Comparison of ENCODE assay signal across 19 cellular contexts in the genomic region with DNA sequence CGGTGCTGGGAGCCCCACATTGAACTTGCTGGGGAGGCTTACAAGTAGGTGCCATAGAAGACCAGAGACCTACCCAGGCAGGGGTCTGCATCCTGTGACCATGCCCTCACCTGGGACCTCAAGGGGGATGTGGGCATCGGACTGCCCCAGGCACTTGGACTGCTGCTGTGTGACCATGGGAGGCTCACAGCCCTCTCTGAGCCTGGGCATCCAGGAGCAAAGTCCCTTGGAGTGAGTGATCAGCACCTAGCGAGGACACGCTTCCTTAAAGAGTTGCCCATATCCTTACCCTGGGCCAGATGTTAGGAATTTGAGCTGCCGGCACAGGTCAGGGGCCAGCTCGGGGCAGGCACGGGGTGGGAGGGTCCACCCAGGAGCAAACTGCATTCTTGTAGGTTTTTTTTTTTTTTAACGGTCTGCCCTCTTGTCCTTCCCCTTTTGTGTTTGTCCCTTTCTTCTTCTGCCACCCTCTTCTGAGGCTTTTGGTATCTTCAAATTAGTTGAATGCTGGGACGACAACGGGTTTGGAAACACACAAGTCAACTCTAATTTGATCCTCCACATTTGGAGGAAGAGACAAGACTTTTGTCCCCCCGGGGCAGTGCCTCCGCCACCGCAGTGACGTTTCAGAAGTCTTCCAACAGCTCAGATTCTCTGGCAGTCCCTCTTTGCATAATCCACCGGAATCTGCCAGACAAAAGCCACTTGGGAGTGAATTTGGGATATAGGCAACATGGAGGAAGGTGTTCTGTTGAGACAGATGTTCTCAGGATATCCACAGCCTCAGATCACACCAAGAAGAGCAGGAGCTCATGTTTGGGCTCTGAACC. TPM values are rescaled to one million over a fixed set of nuclear protein-coding genes. Genes with fewer than 3 reads are reported as not detected.
DNase-seq lines count a peak whose midpoint lies in the region; ATAC-seq, FAIRE-seq and TF ChIP-seq lines count a peak whose summit lies in the region.
"Had no signal": no experiment of that assay in that cellular context is flagged by ENCODE, and none has a peak within 500 bp of the region (broad histone marks: within the 10 kb centered on the region; RNA-seq: fewer than 3 reads in every experiment).

No MANE protein-coding gene starts in this region.

- H3K9me3 ChIP-seq in SJCRH30 (replicated peaks) (no peaks in the 10 kb centered on the region), kidney (ENCODE audit: control insufficient read depth in 1 of 2, low read length in 2 of 2) (no peaks in the 10 kb centered on the region), aorta (ENCODE audit: control insufficient read depth, low read length) (no peaks in the 10 kb centered on the region), Karpas-422 (ENCODE audit: low read length) (no peaks in the 10 kb centered on the region)
- H3K9me3 ChIP-seq: Peyer's patch had no signal

- FAIRE-seq in kidney (lab: Jason Lieb, UNC): no peak
- FAIRE-seq: A204.1 had no signal

- ATAC-seq in left ventricle myocardium superior: no peak
- ATAC-seq in Right ventricle myocardium superior (ENCODE audit: poor library complexity): no peak
- no peak for ATAC-seq in aorta (ENCODE audit: low FRiP score)
- ATAC-seq: left colon; naive thymus-derived CD4-positive, alpha-beta T cell had no signal

- no peaks in the 10 kb centered on the region for H3K79me2 ChIP-seq in Karpas-422 (ENCODE audit: low read length)

- no peak for TF ChIP-seq CTCF in kidney (IDR thresholded peaks at IDR 0.05; ENCODE audit: borderline replicate concordance, extremely low read depth, insufficient read depth)

- H3K36me3 ChIP-seq in SJCRH30 (no peaks in the 10 kb centered on the region), kidney (ENCODE audit: control insufficient read depth in 1 of 2, insufficient read depth in 2 of 2, low read length in 2 of 2) (no peaks in the 10 kb centered on the region), aorta (ENCODE audit: control insufficient read depth in 1 of 2, insufficient read depth in 2 of 2, low read length in 1 of 2) (no peaks in the 10 kb centered on the region), Karpas-422 (ENCODE audit: insufficient read depth, low read length) (no peaks in the 10 kb centered on the region)
- H3K36me3 ChIP-seq: Peyer's patch had no signal

- H3K4me3 ChIP-seq in SJCRH30 (no peak overlapping the region), kidney (ENCODE audit: low read length in 2 of 2) (no peak overlapping the region), aorta (ENCODE audit: low read length in 2 of 2) (no peak overlapping the region), Karpas-422 (ENCODE audit: low read length) (no peak overlapping the region)
- H3K4me3 ChIP-seq: Peyer's patch had no signal

- intact Hi-C loops in left ventricle myocardium superior (cut with micrococcal nuclease) (no loop called here), Right ventricle myocardium superior (cut with DNase I) (no loop called here), kidney (cut with DNase I) (no loop called here), aorta (cut with DNase I) (no loop called here)

- no peak overlapping the region for H3K9ac ChIP-seq in kidney (ENCODE audit: low read length in 2 of 2)
- H3K9ac ChIP-seq in Karpas-422 (ENCODE audit: low read length): no peak overlapping the region

- DNase-seq in left ventricle myocardium superior: peak; percentile 8
- DNase-seq in Right ventricle myocardium superior: no peak
- DNase-seq in SJCRH30: peak; percentile 44 to 65
- DNase-seq in kidney: peak; percentile 43
- peak; percentile 21 to 49 for DNase-seq in aorta
- DNase-seq in NCI-H1436 (lab: John Stamatoyannopoulos, UW): no peak
- DNase-seq in Karpas-422: no peak
- no peak for DNase-seq in AG08396 (ENCODE audit: low spot score)
- DNase-seq: activated CD4-positive, CD25-positive, alpha-beta regulatory T cell treated with anti-CD3 and anti-CD28 coated beads, Interleukin-2, amount 50 U/mL, for 72 hours; activated naive CD4-positive, alpha-beta T cell treated with anti-CD3 and anti-CD28 coated beads for 36 hours; cortex of kidney; hippocampal formation; left colon; naive thymus-derived CD4-positive, alpha-beta T cell; stimulated activated CD4-positive, alpha-beta T cell treated with anti-CD3 and anti-CD28 coated beads, Interleukin-15, amount 100 ng/mL, for 24 hours; T-helper 1 cell had no signal

- peak overlapping the region; percentile 52 for H3K27ac ChIP-seq in SJCRH30
- H3K27ac ChIP-seq in kidney (ENCODE audit: low read depth in 2 of 2, low read length in 2 of 2): no peak overlapping the region
- H3K27ac ChIP-seq in aorta (ENCODE audit: low read depth in 1 of 2, low read length in 2 of 2): no peak overlapping the region
- H3K27ac ChIP-seq in Karpas-422 (ENCODE audit: low read length): no peak overlapping the region
- H3K27ac ChIP-seq: Peyer's patch had no signal

- no peaks in the 10 kb centered on the region for H3K9me2 ChIP-seq in Karpas-422 (replicated peaks; ENCODE audit: insufficient read depth, low read length)

- no peak overlapping the region for H2AFZ ChIP-seq in Karpas-422 (ENCODE audit: low read length)

- H3K27me3 ChIP-seq in SJCRH30 (no peaks in the 10 kb centered on the region), aorta (ENCODE audit: control insufficient read depth in 1 of 2, insufficient read depth in 2 of 2, low read length in 1 of 2) (no peaks in the 10 kb centered on the region), Karpas-422 (ENCODE audit: low read length) (no peaks in the 10 kb centered on the region)
- H3K27me3 ChIP-seq: Peyer's patch had no signal

- WGBS in aorta, 2 donors: 74 to 80% methylated on average over 15 of the region's 15 CpGs

- H3K4me1 ChIP-seq in SJCRH30 (peaks cover 78% of the 10 kb centered on the region), kidney (ENCODE audit: control insufficient read depth in 1 of 2, insufficient read depth in 1 of 2, low read depth in 1 of 2, low read length in 2 of 2) (peaks cover 10 to 12% of the 10 kb centered on the region in 2 donors), aorta (ENCODE audit: control insufficient read depth in 1 of 2, insufficient read depth in 2 of 2, low read length in 2 of 2) (no peaks in the 10 kb centered on the region), Karpas-422 (ENCODE audit: low read length) (no peaks in the 10 kb centered on the region)
- H3K4me1 ChIP-seq: Peyer's patch had no signal

- H3K4me2 ChIP-seq in Karpas-422 (ENCODE audit: low read depth, low read length, poor library complexity, severe bottlenecking): no peak overlapping the region

- no peaks in the 10 kb centered on the region for H4K20me1 ChIP-seq in Karpas-422 (ENCODE audit: insufficient read depth, low read depth, low read length)

RNA-seq across cellular contexts. Expression of a gene that starts 46.1 kb away (rescaled TPM):
- total RNA-seq in left ventricle myocardium superior (not detected), Right ventricle myocardium superior (0.22 TPM), kidney (not detected), aorta (not detected)
- total RNA-seq in SJCRH30 (2014; rRNA removed; shearing (Covaris generic)): not detected in 2 replicates
- polyA plus RNA-seq in kidney (ENCODE audit: insufficient read depth, low read depth, low replicate concordance) (not detected), aorta (not detected)
- total RNA-seq in Karpas-422 (2014; rRNA removed; shearing (Covaris generic); ENCODE audit: low replicate concordance): not detected in 2 replicates
- total RNA-seq: activated naive CD4-positive, alpha-beta T cell treated with anti-CD3 and anti-CD28 coated beads for 36 hours; fibroblast of lung; left colon; naive thymus-derived CD4-positive, alpha-beta T cell; Peyer's patch had no signal
- polyA plus RNA-seq: fibroblast of lung; naive thymus-derived CD4-positive, alpha-beta T cell had no signal

Comparison
In these comparisons a context has a peak if more than half of its experiments do, and no peak if none do; other contexts are left out.
1. DNase-seq: peak in left ventricle myocardium superior (single experiment), SJCRH30 (2 of 2), kidney (single experiment) and aorta (2 of 2); none in Right ventricle myocardium superior (single experiment), NCI-H1436 (single experiment), Karpas-422 (single experiment) and AG08396 (single experiment).